In the genomic region with DNA sequence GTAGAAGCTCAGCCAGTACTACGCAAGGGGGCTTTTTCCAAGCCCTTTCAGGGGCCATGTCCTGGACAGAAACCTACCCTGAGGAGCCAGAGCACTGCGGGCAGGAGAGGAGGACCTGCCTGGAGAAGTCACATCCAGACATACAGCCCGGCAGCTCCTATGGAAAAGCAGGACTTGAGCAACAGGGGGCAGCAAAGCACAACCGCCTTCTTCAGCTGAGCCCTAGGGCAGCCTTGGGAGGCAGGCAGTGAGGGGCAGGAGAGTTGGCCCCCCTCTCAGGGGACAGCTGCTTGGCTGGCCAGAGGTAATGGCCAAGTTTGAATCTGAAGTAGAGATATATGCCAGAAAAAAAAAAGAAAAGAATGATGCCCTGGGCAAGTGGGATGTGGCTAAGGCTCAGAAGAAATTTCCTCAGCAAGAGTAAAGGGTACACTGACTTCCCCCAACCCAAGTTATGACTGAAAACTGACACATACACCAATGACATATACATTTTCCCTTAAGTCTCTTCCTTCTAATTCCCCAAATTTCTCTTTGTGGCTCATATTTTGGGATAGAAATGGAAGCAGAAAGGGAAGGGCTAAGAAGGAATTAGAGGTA, we compare ENCODE assay signal across 8 cellular contexts. TPM values are rescaled to one million over a fixed set of nuclear protein-coding genes. Genes with fewer than 3 reads are reported as not detected.
A peak's percentile ranks its signal among the peaks of the same experiment; 100 is the strongest.
DNase-seq lines count a peak whose midpoint lies in the region; ATAC-seq and TF ChIP-seq lines count a peak whose summit lies in the region.

No MANE protein-coding gene starts in this region.

- H3K9me3 Mint-ChIP-seq in MCF 10A (ENCODE audit: unreplicated experiment) = no peaks in the 10 kb centered on the region
- H3K9me3 Mint-ChIP-seq in neural progenitor cell = no peaks in the 10 kb centered on the region
- peaks cover 0 to 2% (median 0%) of the 10 kb centered on the region in 6 donors for H3K9me3 Mint-ChIP-seq in immature natural killer cell

- no peak for TF ChIP-seq POLR2A in breast epithelium (IDR thresholded peaks at IDR 0.05)

- no peaks in the 10 kb centered on the region for H3K79me2 ChIP-seq in neural progenitor cell (ENCODE audit: low read depth)

- no peak overlapping the region for H3K27ac ChIP-seq in breast epithelium
- H3K27ac ChIP-seq in neural progenitor cell = no peak overlapping the region

- DNase-seq in MCF 10A (ENCODE audit: unreplicated experiment) (peak; percentile 69), breast epithelium (ENCODE audit: low spot score in 2 of 2) (no peak), HT1080 (ENCODE audit: low read depth) (peak; percentile 55), SK-N-DZ (ENCODE audit: low spot score) (peak; percentile 32), fibroblast of peridontal ligament (ENCODE audit: extremely low read depth) (peak; percentile 72), neural progenitor cell (ENCODE audit: low spot score) (peak; percentile 74), immature natural killer cell (no peak)

- H3K4me3 ChIP-seq in breast epithelium (no peak overlapping the region), neural progenitor cell (no peak overlapping the region)

- H3K27me3 Mint-ChIP-seq in MCF 10A (ENCODE audit: insufficient read depth, unreplicated experiment) = peaks cover 17% of the 10 kb centered on the region
- peaks cover 4% of the 10 kb centered on the region for H3K27me3 Mint-ChIP-seq in neural progenitor cell (ENCODE audit: insufficient read depth, low read depth)
- H3K27me3 Mint-ChIP-seq in immature natural killer cell (ENCODE audit: low read depth in 3 of 3) = peaks cover 2% of the 10 kb centered on the region in 3 donors

- intact Hi-C loops in MCF 10A (cut with micrococcal nuclease) (loop anchor here (1.0 to 10.0 kb wide), 2 partner anchors 100 to 213 kb away; no protein-coding TSS in a partner anchor), breast epithelium (cut with DNase I; ENCODE audit: low total_unique reads) (no loop called here)

- H3K9ac ChIP-seq in neural progenitor cell = no peak overlapping the region

- POLR2A ChIA-PET in MCF 10A (lab: Yijun Ruan, JAX) = interaction anchor here (1.0 kb wide), 1 partner anchor 28 kb away, joined by 3 read pairs; no protein-coding TSS in a partner anchor

- H3K4me1 Mint-ChIP-seq in MCF 10A (ENCODE audit: insufficient read depth, unreplicated experiment) (peaks cover 9% of the 10 kb centered on the region), neural progenitor cell (no peaks in the 10 kb centered on the region), immature natural killer cell (peaks cover 0 to 3% of the 10 kb centered on the region in 2 donors)

- CTCF ChIA-PET in MCF 10A (lab: Yijun Ruan, JAX) = interaction anchor here (0.6 to 6.3 kb wide), 21 partner anchors 9 to 501 kb away, joined by 3 to 60 read pairs (median 4); no protein-coding TSS in a partner anchor

- TF ChIP-seq CTCF in MCF 10A (IDR thresholded peaks at IDR 0.05; ENCODE audit: unreplicated experiment) (peak; percentile 47), breast epithelium (IDR thresholded peaks at IDR 0.05) (peak in 1 of 3 donors; percentile 28), neural progenitor cell (IDR thresholded peaks at IDR 0.05) (peak; percentile 70)

- BruUV-seq in MCF 10A (replicated peaks; lab: Mats Ljungman, UMichigan) = no TSS peak

- H3F3A ChIP-seq in neural progenitor cell (ENCODE audit: low read depth) = no peaks in the 10 kb centered on the region

- no peak overlapping the region for H2AFZ ChIP-seq in neural progenitor cell (replicated peaks)

- H3K9me3 ChIP-seq in breast epithelium (no peaks in the 10 kb centered on the region), neural progenitor cell (ENCODE audit: low read depth) (no peaks in the 10 kb centered on the region)

- H3K4me2 ChIP-seq in neural progenitor cell = no peak overlapping the region

- H3K4me1 ChIP-seq in breast epithelium = no peaks in the 10 kb centered on the region
- peaks cover 9% of the 10 kb centered on the region for H3K4me1 ChIP-seq in neural progenitor cell

- H3K36me3 ChIP-seq in breast epithelium = no peaks in the 10 kb centered on the region
- H3K36me3 ChIP-seq in neural progenitor cell = no peaks in the 10 kb centered on the region

- H4K20me1 ChIP-seq in neural progenitor cell (ENCODE audit: low read depth) = no peaks in the 10 kb centered on the region

- H3K4me3 Mint-ChIP-seq in MCF 10A (ENCODE audit: unreplicated experiment) (no peak overlapping the region), neural progenitor cell (no peak overlapping the region), immature natural killer cell (no peak overlapping the region)

- no peak for ATAC-seq in HG03469 (IDR thresholded peaks at IDR 0.05; ENCODE audit: unreplicated experiment)

- H3K36me3 Mint-ChIP-seq in MCF 10A (ENCODE audit: insufficient read depth, unreplicated experiment) (no peaks in the 10 kb centered on the region), neural progenitor cell (no peaks in the 10 kb centered on the region), immature natural killer cell (no peaks in the 10 kb centered on the region)

- H3K27ac Mint-ChIP-seq in MCF 10A (ENCODE audit: low read depth, unreplicated experiment) (no peak overlapping the region), neural progenitor cell (no peak overlapping the region), immature natural killer cell (no peak overlapping the region)

- H3K27me3 ChIP-seq in breast epithelium (peaks cover 0 to 4% of the 10 kb centered on the region in 2 donors), neural progenitor cell (no peaks in the 10 kb centered on the region)

RNA-seq across cellular contexts. Expression of a gene that starts 56.9 kb away (rescaled TPM):
- total RNA-seq in MCF 10A (2022) (1.1 TPM in 1 of 2 replicates, not detected in the other), breast epithelium (10 to 100 TPM in 1 of 3 donors, 1 to 10 TPM in 2; 1.0 to 24.9 (median 6.9) TPM), neural progenitor cell (ENCODE audit: low replicate concordance) (not detected in 2 replicates)
- total RNA-seq in HT1080 (2014; rRNA removed; shearing (Covaris generic)) = not detected in 2 replicates
- not detected in 2 replicates for polyA plus RNA-seq in HT1080 (2015; cell fraction: cytosol; rRNA removed)
- not detected in 2 replicates for polyA plus RNA-seq in HT1080 (2015; cell fraction: nucleus; rRNA removed)
- polyA plus RNA-seq in SK-N-DZ (2014; cell fraction: cytosol; rRNA removed) = not detected in 2 replicates
- not detected in 2 replicates for polyA plus RNA-seq in SK-N-DZ (2014; cell fraction: nucleus; rRNA removed)
- not detected for polyA plus RNA-seq in immature natural killer cell

RNA-seq across cellular contexts. Expression of a gene that starts 60.0 kb away (rescaled TPM):
- total RNA-seq in MCF 10A (2022) (not detected in 2 replicates), breast epithelium (10 to 100 TPM in 2 of 3 donors, 1 to 10 TPM in 1; 7.3 to 67.2 (median 10.8) TPM), neural progenitor cell (ENCODE audit: low replicate concordance) (2.4 and 5.3 TPM in 2 replicates)
- not detected in 2 replicates for total RNA-seq in HT1080 (2014; rRNA removed; shearing (Covaris generic))
- polyA plus RNA-seq in HT1080 (2015; cell fraction: cytosol; rRNA removed) = 0.08 TPM in 1 of 2 replicates, not detected in the other
- not detected in 2 replicates for polyA plus RNA-seq in HT1080 (2015; cell fraction: nucleus; rRNA removed)
- polyA plus RNA-seq in SK-N-DZ (2014; cell fraction: cytosol; rRNA removed) = 0.06 and 0.17 TPM in 2 replicates
- polyA plus RNA-seq in SK-N-DZ (2014; cell fraction: nucleus; rRNA removed) = 0.45 and 0.56 TPM in 2 replicates
- polyA plus RNA-seq in immature natural killer cell = not detected

Comparison
In these comparisons a context has a peak if more than half of its experiments do, and no peak if none do; other contexts are left out.
1. DNase-seq: peak in MCF 10A (single experiment), HT1080 (single experiment), SK-N-DZ (single experiment), fibroblast of peridontal ligament (single experiment) and neural progenitor cell (single experiment); none in breast epithelium (0 of 2) and immature natural killer cell (0 of 3).